ENCODE assay signal across 18 cellular contexts in genomic region chr5:54669845-54670635, GRCh38.
DNase-seq lines count a peak whose midpoint lies in the region; ATAC-seq lines count a peak whose summit lies in the region.
"Had no signal": no experiment of that assay in that cellular context is flagged by ENCODE, and none has a peak within 500 bp of the region (broad histone marks: within the 10 kb centered on the region; RNA-seq: fewer than 3 reads in every experiment).

No MANE protein-coding gene starts in this region.

- ATAC-seq in activated CD4-positive, alpha-beta T cell treated with anti-CD3 and anti-CD28 coated beads for 36 hours = no peak
- no peak for ATAC-seq in stimulated activated memory B cell treated with anti-CD40 and anti-IgM and Interleukin-4, amounts not matched to agents 10 μg/mL and 1 μg/mL and 100 μg/mL, for 72 hours
- ATAC-seq in GM18873 (IDR thresholded peaks at IDR 0.05; ENCODE audit: low FRiP score, unreplicated experiment) = no peak
- no peak for ATAC-seq in GM18858 (IDR thresholded peaks at IDR 0.05; ENCODE audit: unreplicated experiment)
- ATAC-seq: A549 had no signal

- no peak overlapping the region for H3K4me3 Mint-ChIP-seq in activated CD4-positive, alpha-beta T cell treated with anti-CD3 and anti-CD28 coated beads, Interleukin-2, amount 10 ng/mL, durations not matched to agents 7 days and 5 days
- H3K4me3 Mint-ChIP-seq in activated CD4-positive, alpha-beta T cell treated with anti-CD3 and anti-CD28 coated beads for 36 hours = no peak overlapping the region
- H3K4me3 Mint-ChIP-seq in stimulated activated memory B cell treated with anti-CD40 and anti-IgM and Interleukin-4, amounts not matched to agents 10 μg/mL and 1 μg/mL and 100 μg/mL, for 72 hours = peak overlapping the region; percentile 1

- intact Hi-C loops in activated CD4-positive, alpha-beta T cell treated with anti-CD3 and anti-CD28 coated beads for 36 hours (cut with DNase I, micrococcal nuclease) = no loop called here

- DNase-seq in activated CD4-positive, alpha-beta T cell treated with anti-CD3 and anti-CD28 coated beads, Interleukin-2, amount 10 ng/mL, durations not matched to agents 7 days and 5 days = no peak
- no peak for DNase-seq in activated CD4-positive, alpha-beta T cell treated with anti-CD3 and anti-CD28 coated beads for 36 hours
- DNase-seq in NCI-H446 treated with DMSO at 0.1 percent for 48 hours (lab: John Stamatoyannopoulos, UW) (peak; percentile 19), epithelial cell of prostate (ENCODE audit: low read depth, low spot score) (no peak), hippocampal formation (lab: John Stamatoyannopoulos, UW) (no peak)
- DNase-seq: adrenal gland; DMS153; lower lobe of right lung; NCI-H1436; NCI-H526 treated with DMSO at 0.1 percent for 48 hours; ovary; Right ventricle myocardium superior; stimulated activated CD4-positive, alpha-beta T cell treated with anti-CD3 and anti-CD28 coated beads, Interleukin-12 subunit alpha, Interleukin-12 subunit beta, amount 100 ng/mL, for 4 hours had no signal

- H3K4me1 Mint-ChIP-seq in activated CD4-positive, alpha-beta T cell treated with anti-CD3 and anti-CD28 coated beads, Interleukin-2, amount 10 ng/mL, durations not matched to agents 7 days and 5 days = peaks cover 59% of the 10 kb centered on the region
- H3K4me1 Mint-ChIP-seq in activated CD4-positive, alpha-beta T cell treated with anti-CD3 and anti-CD28 coated beads for 36 hours = peaks cover 38% of the 10 kb centered on the region
- peaks cover 57% of the 10 kb centered on the region for H3K4me1 Mint-ChIP-seq in stimulated activated memory B cell treated with anti-CD40 and anti-IgM and Interleukin-4, amounts not matched to agents 10 μg/mL and 1 μg/mL and 100 μg/mL, for 72 hours

- peaks cover 48% of the 10 kb centered on the region for H3K36me3 Mint-ChIP-seq in activated CD4-positive, alpha-beta T cell treated with anti-CD3 and anti-CD28 coated beads, Interleukin-2, amount 10 ng/mL, durations not matched to agents 7 days and 5 days (ENCODE audit: low read depth)
- H3K36me3 Mint-ChIP-seq in activated CD4-positive, alpha-beta T cell treated with anti-CD3 and anti-CD28 coated beads for 36 hours (ENCODE audit: low read depth) = no peaks in the 10 kb centered on the region
- H3K36me3 Mint-ChIP-seq in stimulated activated memory B cell treated with anti-CD40 and anti-IgM and Interleukin-4, amounts not matched to agents 10 μg/mL and 1 μg/mL and 100 μg/mL, for 72 hours = peaks cover 5% of the 10 kb centered on the region

- CTCF ChIA-PET in activated CD4-positive, alpha-beta T cell treated with anti-CD3 and anti-CD28 coated beads, Interleukin-2, amount 10 ng/mL, durations not matched to agents 7 days and 5 days (lab: Charles Lee) = interaction anchor here (1.2 kb wide), 1 partner anchor 14 kb away, joined by 4 read pairs; no protein-coding TSS in a partner anchor
- CTCF ChIA-PET in activated CD4-positive, alpha-beta T cell treated with anti-CD3 and anti-CD28 coated beads for 36 hours (lab: Charles Lee) = interaction anchor here (0.6 to 1.5 kb wide), 4 partner anchors 10 to 174 kb away, joined by 3 to 5 read pairs (median 4); partner anchors contain the start of gene SNX18

- H3K9me3 Mint-ChIP-seq in activated CD4-positive, alpha-beta T cell treated with anti-CD3 and anti-CD28 coated beads, Interleukin-2, amount 10 ng/mL, durations not matched to agents 7 days and 5 days = peaks cover 41% of the 10 kb centered on the region
- H3K9me3 Mint-ChIP-seq in activated CD4-positive, alpha-beta T cell treated with anti-CD3 and anti-CD28 coated beads for 36 hours (ENCODE audit: low read depth) = peaks cover 13% of the 10 kb centered on the region
- H3K9me3 Mint-ChIP-seq in stimulated activated memory B cell treated with anti-CD40 and anti-IgM and Interleukin-4, amounts not matched to agents 10 μg/mL and 1 μg/mL and 100 μg/mL, for 72 hours = peaks cover 9% of the 10 kb centered on the region

- peak overlapping the region; percentile 57 for H3K27ac ChIP-seq in epithelial cell of prostate
- H3K27ac ChIP-seq: A549, ovary had no signal

- H3K27me3 Mint-ChIP-seq in activated CD4-positive, alpha-beta T cell treated with anti-CD3 and anti-CD28 coated beads, Interleukin-2, amount 10 ng/mL, durations not matched to agents 7 days and 5 days = peaks cover 2% of the 10 kb centered on the region
- no peaks in the 10 kb centered on the region for H3K27me3 Mint-ChIP-seq in activated CD4-positive, alpha-beta T cell treated with anti-CD3 and anti-CD28 coated beads for 36 hours
- no peaks in the 10 kb centered on the region for H3K27me3 Mint-ChIP-seq in stimulated activated memory B cell treated with anti-CD40 and anti-IgM and Interleukin-4, amounts not matched to agents 10 μg/mL and 1 μg/mL and 100 μg/mL, for 72 hours
- H3K27me3 Mint-ChIP-seq: IgD-negative memory B cell had no signal

- POLR2A ChIA-PET in activated CD4-positive, alpha-beta T cell treated with anti-CD3 and anti-CD28 coated beads, Interleukin-2, amount 10 ng/mL, durations not matched to agents 7 days and 5 days (lab: Charles Lee) = no interaction called here
- POLR2A ChIA-PET in activated CD4-positive, alpha-beta T cell treated with anti-CD3 and anti-CD28 coated beads for 36 hours (lab: Charles Lee) = no interaction called here

- peak overlapping the region; percentile 39 for H3K27ac Mint-ChIP-seq in activated CD4-positive, alpha-beta T cell treated with anti-CD3 and anti-CD28 coated beads, Interleukin-2, amount 10 ng/mL, durations not matched to agents 7 days and 5 days
- no peak overlapping the region for H3K27ac Mint-ChIP-seq in activated CD4-positive, alpha-beta T cell treated with anti-CD3 and anti-CD28 coated beads for 36 hours
- H3K27ac Mint-ChIP-seq in stimulated activated memory B cell treated with anti-CD40 and anti-IgM and Interleukin-4, amounts not matched to agents 10 μg/mL and 1 μg/mL and 100 μg/mL, for 72 hours = peak overlapping the region; percentile 31
